Comparison of ENCODE assay signal across 14 cellular contexts in genomic region chr11:45385423-45385822, GRCh38.
DNase-seq lines count a peak whose midpoint lies in the region; ATAC-seq and TF ChIP-seq lines count a peak whose summit lies in the region.
"Had no signal": no experiment of that assay in that cellular context is flagged by ENCODE, and none has a peak within 500 bp of the region (broad histone marks: within the 10 kb centered on the region; RNA-seq: fewer than 3 reads in every experiment).

No MANE protein-coding gene starts in this region.

- H3K9me3 ChIP-seq in CD4-positive, alpha-beta memory T cell (ENCODE audit: control insufficient read depth in 1 of 2, low read length in 2 of 2): no peaks in the 10 kb centered on the region
- no peaks in the 10 kb centered on the region for H3K9me3 ChIP-seq in Loucy (ENCODE audit: insufficient read depth, low read depth, low read length)
- H3K9me3 ChIP-seq in mesenchymal stem cell (ENCODE audit: control insufficient read depth, low read length): peaks cover 5% of the 10 kb centered on the region
- H3K9me3 ChIP-seq in upper lobe of right lung: no peaks in the 10 kb centered on the region
- H3K9me3 ChIP-seq: SJCRH30 had no signal

- no peaks in the 10 kb centered on the region for H3K27me3 Mint-ChIP-seq in CD4-positive, alpha-beta memory T cell

- H3K14ac ChIP-seq in mesenchymal stem cell (ENCODE audit: low read length in 2 of 2): no peak overlapping the region

- H3K23ac ChIP-seq in mesenchymal stem cell (ENCODE audit: low read length in 2 of 2): no peak overlapping the region

- H3K4me2 ChIP-seq in Loucy (ENCODE audit: low read depth, low read length, poor library complexity, severe bottlenecking) (peak overlapping the region; percentile 57), mesenchymal stem cell (ENCODE audit: low read length, poor library complexity, severe bottlenecking) (no peak overlapping the region)

- no peak overlapping the region for H3K18ac ChIP-seq in mesenchymal stem cell (ENCODE audit: low read depth in 1 of 2, low read length in 2 of 2)

- intact Hi-C loops in CD4-positive, alpha-beta memory T cell (cut with micrococcal nuclease): no loop called here
- intact Hi-C loops in upper lobe of right lung (cut with DNase I): no loop called here

- no peak for DNase-seq in CD4-positive, alpha-beta memory T cell
- DNase-seq in mesenchymal stem cell: no peak
- DNase-seq in upper lobe of right lung: peak; percentile 30
- DNase-seq in NCI-H774 (lab: John Stamatoyannopoulos, UW): no peak
- DNase-seq: DMS79, KBM-7, NCI-H1417, NCI-H187 treated with DMSO at 0.1 percent for 48 hours, NCI-H226, NCI-H524, SJCRH30 had no signal

- peaks cover 16 to 38% (median 30%) of the 10 kb centered on the region in 4 donors for H3K4me1 Mint-ChIP-seq in CD4-positive, alpha-beta memory T cell

- H4K91ac ChIP-seq in mesenchymal stem cell (ENCODE audit: low read length): peak overlapping the region; percentile 29

- no peaks in the 10 kb centered on the region for H4K20me1 ChIP-seq in Loucy (ENCODE audit: insufficient read depth, low read length, poor library complexity, severe bottlenecking)

- peak overlapping the region in 1 of 2 experiments; percentile 16 for H3K4ac ChIP-seq in mesenchymal stem cell (ENCODE audit: low read depth in 1 of 2, low read length in 2 of 2)

- H2BK120ac ChIP-seq in mesenchymal stem cell (ENCODE audit: low read depth, low read length): no peak overlapping the region

- no peak overlapping the region for H2AFZ ChIP-seq in Loucy (ENCODE audit: low read length)
- H2AFZ ChIP-seq in mesenchymal stem cell (ENCODE audit: low read depth, low read length): no peak overlapping the region

- H3K9ac ChIP-seq in Loucy (ENCODE audit: low read depth, low read length, poor library complexity, severe bottlenecking) (peak overlapping the region; percentile 25), mesenchymal stem cell (ENCODE audit: low read length) (no peak overlapping the region)

- H3K27ac ChIP-seq in CD4-positive, alpha-beta memory T cell (ENCODE audit: low read depth, low read length): peak overlapping the region; percentile 10
- H3K27ac ChIP-seq in mesenchymal stem cell (ENCODE audit: low read length, poor library complexity, severe bottlenecking): no peak overlapping the region
- no peak overlapping the region for H3K27ac ChIP-seq in upper lobe of right lung
- H3K27ac ChIP-seq: SJCRH30 had no signal

- no peak overlapping the region for H4K8ac ChIP-seq in mesenchymal stem cell (ENCODE audit: low read length)

- H3K36me3 ChIP-seq in CD4-positive, alpha-beta memory T cell (ENCODE audit: insufficient read depth, low read length): no peaks in the 10 kb centered on the region
- H3K36me3 ChIP-seq in Loucy (ENCODE audit: insufficient read depth, low read length): no peaks in the 10 kb centered on the region
- H3K36me3 ChIP-seq in mesenchymal stem cell (ENCODE audit: control insufficient read depth in 1 of 2, insufficient read depth in 2 of 2, low read depth in 1 of 2, low read length in 2 of 2): no peaks in the 10 kb centered on the region
- no peaks in the 10 kb centered on the region for H3K36me3 ChIP-seq in upper lobe of right lung
- H3K36me3 ChIP-seq: SJCRH30 had no signal

- no peaks in the 10 kb centered on the region for H3K79me2 ChIP-seq in Loucy (ENCODE audit: insufficient read depth, low read length)

- H2AK5ac ChIP-seq in mesenchymal stem cell (ENCODE audit: low read length, severe bottlenecking): no peak overlapping the region

- peak overlapping the region; percentile 66 to 89 (median 73) for H3K27ac Mint-ChIP-seq in CD4-positive, alpha-beta memory T cell

- H3K36me3 Mint-ChIP-seq in CD4-positive, alpha-beta memory T cell: no peaks in the 10 kb centered on the region

- POLR2A ChIA-PET in CD4-positive, alpha-beta memory T cell (lab: Charles Lee; ENCODE audit: partially characterized antibody): no interaction called here

- no peak; the same call in 1 of the 2 replicates for TF ChIP-seq CTCF in Loucy (conservative IDR thresholded peaks at IDR 0.05; ENCODE audit: low read length)
- no peak for TF ChIP-seq CTCF in upper lobe of right lung (IDR thresholded peaks at IDR 0.05)

- H2BK12ac ChIP-seq in mesenchymal stem cell (ENCODE audit: low read length in 2 of 2): peak overlapping the region in 1 of 2 experiments; percentile 3

- H3K79me1 ChIP-seq in mesenchymal stem cell (replicated peaks; ENCODE audit: low read length, poor library complexity, severe bottlenecking): no peaks in the 10 kb centered on the region

- no peaks in the 10 kb centered on the region for H3K9me2 ChIP-seq in Loucy (replicated peaks; ENCODE audit: low read depth, low read length)

- no peaks in the 10 kb centered on the region for H3K27me3 ChIP-seq in CD4-positive, alpha-beta memory T cell (ENCODE audit: insufficient read depth, low read length)
- H3K27me3 ChIP-seq in Loucy (ENCODE audit: insufficient read depth, low read length, poor library complexity, severe bottlenecking): no peaks in the 10 kb centered on the region
- H3K27me3 ChIP-seq in mesenchymal stem cell (ENCODE audit: control insufficient read depth in 1 of 2, insufficient read depth in 1 of 2, low read length in 2 of 2): peaks cover 0 to 86% of the 10 kb centered on the region in 2 experiments
- no peaks in the 10 kb centered on the region for H3K27me3 ChIP-seq in upper lobe of right lung

- ATAC-seq in upper lobe of right lung (no peak), GM18907 (IDR thresholded peaks at IDR 0.05; ENCODE audit: unreplicated experiment) (no peak), HG02938 (IDR thresholded peaks at IDR 0.05; ENCODE audit: unreplicated experiment) (no peak)

- no peak overlapping the region for H2BK5ac ChIP-seq in mesenchymal stem cell (ENCODE audit: low read depth, low read length, poor library complexity, severe bottlenecking)

- no peaks in the 10 kb centered on the region for H3F3A ChIP-seq in Loucy (ENCODE audit: low read depth)

- H3K4me3 ChIP-seq in CD4-positive, alpha-beta memory T cell (ENCODE audit: low read length in 2 of 2): no peak overlapping the region
- H3K4me3 ChIP-seq in Loucy (ENCODE audit: low read length, poor library complexity, severe bottlenecking): no peak overlapping the region
- no peak overlapping the region for H3K4me3 ChIP-seq in mesenchymal stem cell (ENCODE audit: insufficient read depth in 1 of 2, low read depth in 1 of 2, low read length in 2 of 2)
- no peak overlapping the region for H3K4me3 ChIP-seq in upper lobe of right lung
- H3K4me3 ChIP-seq: SJCRH30 had no signal

- peak overlapping the region; percentile 20 for H2BK15ac ChIP-seq in mesenchymal stem cell (ENCODE audit: low read depth, poor library complexity, severe bottlenecking)

- H3K9me3 Mint-ChIP-seq in CD4-positive, alpha-beta memory T cell: peaks cover 0 to 2% (median 0%) of the 10 kb centered on the region in 8 donors

- H3K4me3 Mint-ChIP-seq in CD4-positive, alpha-beta memory T cell: peak overlapping the region in 2 of 8 donors; percentile 21 to 40

- WGBS in mesenchymal stem cell: 93% methylated on average over 9 of the region's 9 CpGs

- H3K4me1 ChIP-seq in CD4-positive, alpha-beta memory T cell (ENCODE audit: insufficient read depth, low read length): peaks cover 43% of the 10 kb centered on the region
- H3K4me1 ChIP-seq in Loucy (ENCODE audit: insufficient read depth, low read length, poor library complexity, severe bottlenecking): peaks cover 43% of the 10 kb centered on the region
- H3K4me1 ChIP-seq in mesenchymal stem cell (ENCODE audit: control insufficient read depth, insufficient read depth, low read depth, low read length): peaks cover 11% of the 10 kb centered on the region
- no peaks in the 10 kb centered on the region for H3K4me1 ChIP-seq in upper lobe of right lung
- H3K4me1 ChIP-seq: SJCRH30 had no signal

- CTCF ChIA-PET in CD4-positive, alpha-beta memory T cell (lab: Charles Lee; ENCODE audit: partially characterized antibody): interaction anchor here (3.4 kb wide), 1 partner anchor 14 kb away, joined by 21 read pairs; no protein-coding TSS in a partner anchor
